Comparison of ENCODE assay signal across 8 cellular contexts in genomic region chr19:29211041-29211440, GRCh38. TPM values are rescaled to one million over a fixed set of nuclear protein-coding genes. Genes with fewer than 3 reads are reported as not detected.
DNase-seq lines count a peak whose midpoint lies in the region; ATAC-seq and TF ChIP-seq lines count a peak whose summit lies in the region.
"Not testable (repeated sequence)": the region's sequence is repeated elsewhere in the genome, so short reads cannot be mapped to it uniquely, and the experiment has no call there.

No MANE protein-coding gene starts in this region.

- not testable (repeated sequence) for ATAC-seq in T-helper 17 cell; activated naive CD4-positive, alpha-beta T cell treated with anti-CD3 and anti-CD28 coated beads, Interleukin-2, amount 50 U/mL, for 72 hours; effector memory CD8-positive, alpha-beta T cell (replicated peaks)

- H3F3A ChIP-seq in neural progenitor cell (ENCODE audit: low read depth), result not testable (repeated sequence)

- POLR2A ChIA-PET in CD4-positive, alpha-beta memory T cell (lab: Charles Lee; ENCODE audit: partially characterized antibody), result not testable (repeated sequence)

- peaks cover 36% of the 10 kb centered on the region for H3K4me1 ChIP-seq in CD4-positive, alpha-beta memory T cell (ENCODE audit: insufficient read depth, low read length)
- H3K4me1 ChIP-seq in HUES6 (ENCODE audit: control insufficient read depth, insufficient read depth, low read length); stomach smooth muscle (ENCODE audit: control insufficient read depth, insufficient read depth, low read length): not testable (repeated sequence)
- H3K4me1 ChIP-seq in iPS-18a (ENCODE audit: control insufficient read depth, low read depth, low read length) (peaks cover 24% of the 10 kb centered on the region), neural progenitor cell (peaks cover 12% of the 10 kb centered on the region)

- TF ChIP-seq CTCF in neural progenitor cell (IDR thresholded peaks at IDR 0.05), result not testable (repeated sequence)

- peak overlapping the region in 1 of 2 donors; percentile 14 for H3K4me3 ChIP-seq in CD4-positive, alpha-beta memory T cell (ENCODE audit: low read length in 2 of 2)
- peak overlapping the region; percentile 98 for H3K4me3 ChIP-seq in HUES6 (ENCODE audit: low read depth, low read length)
- H3K4me3 ChIP-seq in iPS-18a (ENCODE audit: low read length), result peak overlapping the region; percentile 89
- H3K4me3 ChIP-seq in neural progenitor cell, result peak overlapping the region; percentile 96
- peak overlapping the region; percentile 71 to 91 for H3K4me3 ChIP-seq in stomach smooth muscle (ENCODE audit: low read length in 2 of 2)

- H3K27ac ChIP-seq in CD4-positive, alpha-beta memory T cell (ENCODE audit: low read depth, low read length); HUES6 (ENCODE audit: low read depth, low read length); iPS-18a (ENCODE audit: low read length); neural progenitor cell; stomach smooth muscle (ENCODE audit: low read length): not testable (repeated sequence)

- H3K79me2 ChIP-seq in neural progenitor cell (ENCODE audit: low read depth), result peaks cover 71% of the 10 kb centered on the region

- H3K27me3 Mint-ChIP-seq in CD4-positive, alpha-beta memory T cell; T-helper 17 cell; neural progenitor cell (ENCODE audit: insufficient read depth, low read depth): not testable (repeated sequence)
- H3K27me3 Mint-ChIP-seq in effector memory CD8-positive, alpha-beta T cell, result peaks cover under 1 to 11% of the 10 kb centered on the region in 2 donors

- peaks cover 32 to 45% of the 10 kb centered on the region in 2 donors for H3K36me3 Mint-ChIP-seq in CD4-positive, alpha-beta memory T cell
- H3K36me3 Mint-ChIP-seq in T-helper 17 cell (ENCODE audit: low read depth), result not testable (repeated sequence)
- H3K36me3 Mint-ChIP-seq in activated naive CD4-positive, alpha-beta T cell treated with anti-CD3 and anti-CD28 coated beads, Interleukin-2, amount 50 U/mL, for 72 hours, result peaks cover 29 to 34% of the 10 kb centered on the region in 2 donors
- peaks cover 16% of the 10 kb centered on the region for H3K36me3 Mint-ChIP-seq in effector memory CD8-positive, alpha-beta T cell (ENCODE audit: insufficient read depth)
- peaks cover 30% of the 10 kb centered on the region for H3K36me3 Mint-ChIP-seq in neural progenitor cell

- H4K20me1 ChIP-seq in neural progenitor cell (ENCODE audit: low read depth), result peaks cover 49% of the 10 kb centered on the region

- H3K4me2 ChIP-seq in neural progenitor cell, result peak overlapping the region; percentile 83

- not testable (repeated sequence) for H2AFZ ChIP-seq in neural progenitor cell (replicated peaks)

- H3K4me3 Mint-ChIP-seq in CD4-positive, alpha-beta memory T cell, result peak overlapping the region; percentile 93 to 99 (median 98)
- H3K4me3 Mint-ChIP-seq in T-helper 17 cell (peak overlapping the region; percentile 91), neural progenitor cell (peak overlapping the region; percentile 92)
- H3K4me3 Mint-ChIP-seq in effector memory CD8-positive, alpha-beta T cell, result peak overlapping the region; percentile 93 to 94

- DNase-seq in CD4-positive, alpha-beta memory T cell; T-helper 17 cell; activated naive CD4-positive, alpha-beta T cell treated with anti-CD3 and anti-CD28 coated beads, Interleukin-2, amount 50 U/mL, for 72 hours (ENCODE audit: low spot score in 2 of 2); effector memory CD8-positive, alpha-beta T cell; neural progenitor cell (ENCODE audit: low spot score): not testable (repeated sequence)

- H3K4me1 Mint-ChIP-seq in CD4-positive, alpha-beta memory T cell, result peaks cover 35 to 59% (median 47%) of the 10 kb centered on the region in 4 donors
- H3K4me1 Mint-ChIP-seq in T-helper 17 cell, result peaks cover 31% of the 10 kb centered on the region
- peaks cover 26 to 38% of the 10 kb centered on the region in 2 donors for H3K4me1 Mint-ChIP-seq in effector memory CD8-positive, alpha-beta T cell (ENCODE audit: low read depth in 2 of 2)
- peaks cover 13% of the 10 kb centered on the region for H3K4me1 Mint-ChIP-seq in neural progenitor cell

- H3K27ac Mint-ChIP-seq in CD4-positive, alpha-beta memory T cell, result peak overlapping the region; percentile 94 to 99 (median 99)
- peak overlapping the region; percentile 91 for H3K27ac Mint-ChIP-seq in T-helper 17 cell
- H3K27ac Mint-ChIP-seq in activated naive CD4-positive, alpha-beta T cell treated with anti-CD3 and anti-CD28 coated beads, Interleukin-2, amount 50 U/mL, for 72 hours, result peak overlapping the region; percentile 98 to 99
- H3K27ac Mint-ChIP-seq in effector memory CD8-positive, alpha-beta T cell, result peak overlapping the region; percentile 98 to 99
- H3K27ac Mint-ChIP-seq in neural progenitor cell, result not testable (repeated sequence)

- H3K9me3 ChIP-seq in CD4-positive, alpha-beta memory T cell (ENCODE audit: control insufficient read depth in 1 of 2, low read length in 2 of 2); HUES6 (ENCODE audit: control insufficient read depth, insufficient read depth, low read depth, low read length); T-helper 17 cell (ENCODE audit: control insufficient read depth, low read length, poor library complexity, severe bottlenecking); iPS-18a (ENCODE audit: control insufficient read depth, low read depth, low read length); neural progenitor cell (ENCODE audit: low read depth); stomach smooth muscle (ENCODE audit: control insufficient read depth in 2 of 2, low read length in 2 of 2): not testable (repeated sequence)

- intact Hi-C loops in CD4-positive, alpha-beta memory T cell (cut with micrococcal nuclease), result loop anchor here (5.0 to 10.0 kb wide), 4 partner anchors 396 to 1419 kb away; partner anchors contain the start of genes POP4 and URI1

- CTCF ChIA-PET in CD4-positive, alpha-beta memory T cell (lab: Charles Lee; ENCODE audit: partially characterized antibody), result not testable (repeated sequence)

- H3K9me3 Mint-ChIP-seq in CD4-positive, alpha-beta memory T cell; activated naive CD4-positive, alpha-beta T cell treated with anti-CD3 and anti-CD28 coated beads, Interleukin-2, amount 50 U/mL, for 72 hours; effector memory CD8-positive, alpha-beta T cell: not testable (repeated sequence)
- peaks cover 13% of the 10 kb centered on the region for H3K9me3 Mint-ChIP-seq in neural progenitor cell

- H3K9ac ChIP-seq in HUES6 (ENCODE audit: low read length); iPS-18a (ENCODE audit: low read length); neural progenitor cell; stomach smooth muscle (ENCODE audit: low read length in 2 of 2): not testable (repeated sequence)

- H3K27me3 ChIP-seq in CD4-positive, alpha-beta memory T cell (ENCODE audit: insufficient read depth, low read length); HUES6 (ENCODE audit: control insufficient read depth, insufficient read depth, low read length); iPS-18a (ENCODE audit: control insufficient read depth, insufficient read depth, low read length); neural progenitor cell; stomach smooth muscle (ENCODE audit: control insufficient read depth in 1 of 2, insufficient read depth in 2 of 2, low read length in 2 of 2): not testable (repeated sequence)

- peaks cover 11% of the 10 kb centered on the region for H3K36me3 ChIP-seq in CD4-positive, alpha-beta memory T cell (ENCODE audit: insufficient read depth, low read length)
- H3K36me3 ChIP-seq in HUES6 (ENCODE audit: control insufficient read depth, insufficient read depth, low read length) (peaks cover 30% of the 10 kb centered on the region), iPS-18a (ENCODE audit: control insufficient read depth, low read depth, low read length) (peaks cover 18% of the 10 kb centered on the region), stomach smooth muscle (ENCODE audit: control insufficient read depth in 2 of 2, insufficient read depth in 2 of 2, low read length in 2 of 2) (peaks cover 10 to 11% of the 10 kb centered on the region in 2 donors)
- not testable (repeated sequence) for H3K36me3 ChIP-seq in neural progenitor cell

RNA-seq across cellular contexts. Expression of gene UQCRFS1, which starts 1.9 kb away (rescaled TPM):
- 10 to 100 TPM; 16.2 to 17.6 TPM for total RNA-seq in CD4-positive, alpha-beta memory T cell
- polyA plus RNA-seq in CD4-positive, alpha-beta memory T cell, result 100 to 1,000 TPM in 1 of 2 donors, 10 to 100 TPM in 1; 69.6 to 114 TPM
- total RNA-seq in T-helper 17 cell, result 10 to 100 TPM; 22.7 to 25.6 TPM
- total RNA-seq in activated naive CD4-positive, alpha-beta T cell treated with anti-CD3 and anti-CD28 coated beads, Interleukin-2, amount 50 U/mL, for 72 hours, result 10 to 100 TPM; 42.1 to 46.2 TPM
- 36.5 and 39.2 TPM in 2 replicates for total RNA-seq in neural progenitor cell (ENCODE audit: low replicate concordance)
